14 cellular contexts compared by ENCODE assay signal in genomic region chr2:55581435-55581834, GRCh38. TPM values are rescaled to one million over a fixed set of nuclear protein-coding genes. Genes with fewer than 3 reads are reported as not detected.
DNase-seq lines count a peak whose midpoint lies in the region; ATAC-seq, FAIRE-seq and TF ChIP-seq lines count a peak whose summit lies in the region.
"Had no signal": no experiment of that assay in that cellular context is flagged by ENCODE, and none has a peak within 500 bp of the region (broad histone marks: within the 10 kb centered on the region; RNA-seq: fewer than 3 reads in every experiment).

No MANE protein-coding gene starts in this region.

- peak overlapping the region in 6 of 8 donors; percentile 61 to 90 (median 75) for H3K27ac Mint-ChIP-seq in CD8-positive, alpha-beta memory T cell
- no peak overlapping the region for H3K27ac Mint-ChIP-seq in GM23338
- peak overlapping the region; percentile 34 to 80 (median 66) for H3K27ac Mint-ChIP-seq in naive thymus-derived CD8-positive, alpha-beta T cell
- H3K27ac Mint-ChIP-seq: activated T-helper 1 cell treated with anti-CD3 and anti-CD28 coated beads, Interleukin-12 subunit alpha, Interleukin-12 subunit beta, Interleukin-2, Interleukin-4 antibody, amounts not matched to agents 30 ng/mL and 10 ng/mL and 1 ng/mL, durations not matched to agents 14 hours and 24 hours and 36 hours; T-helper 1 cell treated with Interleukin-12 subunit alpha and Interleukin-12 subunit beta and Interleukin-4 antibody, amounts not matched to agents 30 μg/mL and 1 μg/mL, for 36 hours had no signal

- no peaks in the 10 kb centered on the region for H3F3A ChIP-seq in GM23338 (replicated peaks; ENCODE audit: low read depth)

- H2AFZ ChIP-seq in GM23338, result no peak overlapping the region

- H3K36me3 Mint-ChIP-seq in CD8-positive, alpha-beta memory T cell, result peaks cover 4 to 78% (median 15%) of the 10 kb centered on the region in 3 donors
- H3K36me3 Mint-ChIP-seq in GM23338 (ENCODE audit: low read depth), result peaks cover 26% of the 10 kb centered on the region; the same call in 2 of the 3 replicates
- H3K36me3 Mint-ChIP-seq in naive thymus-derived CD8-positive, alpha-beta T cell, result peaks cover 10 to 80% (median 26%) of the 10 kb centered on the region in 3 donors

- no peaks in the 10 kb centered on the region for H3K9me3 ChIP-seq in CD8-positive, alpha-beta memory T cell (ENCODE audit: low read length)
- H3K9me3 ChIP-seq in pancreas (no peaks in the 10 kb centered on the region), esophagus squamous epithelium (no peaks in the 10 kb centered on the region)

- H4K20me1 ChIP-seq in GM23338 (replicated peaks; ENCODE audit: insufficient read depth), result no peaks in the 10 kb centered on the region

- intact Hi-C loops in pancreas (cut with DNase I) (no loop called here), esophagus squamous epithelium (cut with DNase I) (no loop called here)

- WGBS in pancreas, 2 donors, result 88 to 93% methylated on average over 3 of the region's 3 CpGs
- 90 to 100% methylated on average over 3 of the region's 3 CpGs for WGBS in esophagus squamous epithelium, 2 donors

- no peaks in the 10 kb centered on the region for H3K9me3 Mint-ChIP-seq in CD8-positive, alpha-beta memory T cell
- H3K9me3 Mint-ChIP-seq in GM23338, result no peaks in the 10 kb centered on the region
- H3K9me3 Mint-ChIP-seq in naive thymus-derived CD8-positive, alpha-beta T cell, result no peaks in the 10 kb centered on the region
- H3K9me3 Mint-ChIP-seq: activated T-helper 1 cell treated with anti-CD3 and anti-CD28 coated beads, Interleukin-12 subunit alpha, Interleukin-12 subunit beta, Interleukin-2, Interleukin-4 antibody, amounts not matched to agents 30 ng/mL and 10 ng/mL and 1 ng/mL, durations not matched to agents 14 hours and 24 hours and 36 hours; T-helper 1 cell treated with Interleukin-12 subunit alpha and Interleukin-12 subunit beta and Interleukin-4 antibody, amounts not matched to agents 30 μg/mL and 1 μg/mL, for 36 hours had no signal

- ATAC-seq in GM23338, result no peak
- no peak for ATAC-seq in naive thymus-derived CD8-positive, alpha-beta T cell
- ATAC-seq in pancreas, result no peak
- ATAC-seq: left ventricle myocardium superior had no signal

- no peak for TF ChIP-seq POLR2A in esophagus squamous epithelium (IDR thresholded peaks at IDR 0.05)

- TF ChIP-seq CTCF in GM23338 (conservative IDR thresholded peaks at IDR 0.05; ENCODE audit: low read depth in 2 of 2) (peak; percentile 70 to 84), astrocyte of the spinal cord (IDR thresholded peaks at IDR 0.05; ENCODE audit: low read depth, low read length) (peak; percentile 36), pancreas (IDR thresholded peaks at IDR 0.05) (no peak), esophagus squamous epithelium (IDR thresholded peaks at IDR 0.05) (peak in 1 of 6 experiments; percentile 4)

- H3K4me3 ChIP-seq in CD8-positive, alpha-beta memory T cell (ENCODE audit: low read length), result no peak overlapping the region
- H3K4me3 ChIP-seq in GM23338 (no peak overlapping the region), astrocyte of the spinal cord (ENCODE audit: low read depth, low read length) (no peak overlapping the region), pancreas (no peak overlapping the region), esophagus squamous epithelium (no peak overlapping the region)

- H3K4me2 ChIP-seq in GM23338, result no peak overlapping the region

- in situ Hi-C loops in astrocyte of the spinal cord (cut with HindIII; ENCODE audit: low sequenced_read_pairs), result no loop called here
- in situ Hi-C loops in G401 (cut with HindIII; ENCODE audit: low sequenced_read_pairs), result no loop called here

- H3K9me2 ChIP-seq in GM23338 (ENCODE audit: insufficient read depth), result no peaks in the 10 kb centered on the region

- H3K27ac ChIP-seq in CD8-positive, alpha-beta memory T cell (ENCODE audit: low read depth, low read length), result no peak overlapping the region
- H3K27ac ChIP-seq in GM23338 (ENCODE audit: low read depth) (no peak overlapping the region), pancreas (no peak overlapping the region), esophagus squamous epithelium (peak overlapping the region in 1 of 4 donors; percentile 22)
- H3K27ac ChIP-seq: HL-60 had no signal

- CTCF ChIA-PET in CD8-positive, alpha-beta memory T cell (lab: Charles Lee), result no interaction called here

- H3K36me3 ChIP-seq in CD8-positive, alpha-beta memory T cell (ENCODE audit: insufficient read depth, low read length), result peaks cover 18% of the 10 kb centered on the region
- H3K36me3 ChIP-seq in GM23338 (ENCODE audit: insufficient read depth) (peaks cover 11% of the 10 kb centered on the region; the same call in 1 of the 2 replicates), pancreas (peaks cover 0 to 12% (median 9%) of the 10 kb centered on the region in 3 donors), esophagus squamous epithelium (peaks cover 0 to 93% (median 13%) of the 10 kb centered on the region in 3 donors)

- no peaks in the 10 kb centered on the region for H3K27me3 Mint-ChIP-seq in CD8-positive, alpha-beta memory T cell
- H3K27me3 Mint-ChIP-seq in GM23338 (ENCODE audit: insufficient read depth, low read depth, poor library complexity), result no peaks in the 10 kb centered on the region
- no peaks in the 10 kb centered on the region for H3K27me3 Mint-ChIP-seq in naive thymus-derived CD8-positive, alpha-beta T cell

- H3K79me2 ChIP-seq in GM23338 (replicated peaks; ENCODE audit: insufficient read depth), result no peaks in the 10 kb centered on the region

- peaks cover 20 to 42% (median 32%) of the 10 kb centered on the region in 3 donors for H3K4me1 Mint-ChIP-seq in CD8-positive, alpha-beta memory T cell
- no peaks in the 10 kb centered on the region; the same call in 2 of the 3 replicates for H3K4me1 Mint-ChIP-seq in GM23338
- H3K4me1 Mint-ChIP-seq in naive thymus-derived CD8-positive, alpha-beta T cell, result peaks cover 5 to 24% (median 12%) of the 10 kb centered on the region in 4 donors

- POLR2A ChIA-PET in CD8-positive, alpha-beta memory T cell (lab: Charles Lee), result no interaction called here
- POLR2A ChIA-PET in naive thymus-derived CD8-positive, alpha-beta T cell (lab: Charles Lee), result no interaction called here

- no peak for DNase-seq in CD8-positive, alpha-beta memory T cell
- DNase-seq in GM23338 (ENCODE audit: low spot score) (peak; percentile 65), astrocyte of the spinal cord (ENCODE audit: low read depth, low spot score) (no peak), pancreas (no peak), esophagus squamous epithelium (lab: John Stamatoyannopoulos, UW) (no peak), G401 (ENCODE audit: low spot score) (no peak), NK-92 (lab: John Stamatoyannopoulos, UW; ENCODE audit: unreplicated experiment) (no peak)
- DNase-seq in naive thymus-derived CD8-positive, alpha-beta T cell, result peak in 1 of 10 donors; percentile 5
- DNase-seq: left ventricle myocardium superior; NCI-H2081 treated with DMSO at 0.1 percent for 48 hours; stimulated activated CD4-positive, alpha-beta T cell treated with anti-CD3 and anti-CD28 coated beads, Interleukin-12 subunit alpha, Interleukin-12 subunit beta, amount 100 ng/mL, for 4 hours had no signal

- FAIRE-seq in pancreas (lab: Jason Lieb, UNC), result no peak

- peak overlapping the region in 1 of 7 donors; percentile 23 for H3K4me3 Mint-ChIP-seq in CD8-positive, alpha-beta memory T cell
- no peak overlapping the region for H3K4me3 Mint-ChIP-seq in GM23338
- no peak overlapping the region for H3K4me3 Mint-ChIP-seq in naive thymus-derived CD8-positive, alpha-beta T cell
- H3K4me3 Mint-ChIP-seq: activated T-helper 1 cell treated with anti-CD3 and anti-CD28 coated beads, Interleukin-12 subunit alpha, Interleukin-12 subunit beta, Interleukin-2, Interleukin-4 antibody, amounts not matched to agents 30 ng/mL and 10 ng/mL and 1 ng/mL, durations not matched to agents 14 hours and 24 hours and 36 hours; T-helper 1 cell treated with Interleukin-12 subunit alpha and Interleukin-12 subunit beta and Interleukin-4 antibody, amounts not matched to agents 30 μg/mL and 1 μg/mL, for 36 hours had no signal

- H3K27me3 ChIP-seq in CD8-positive, alpha-beta memory T cell (ENCODE audit: insufficient read depth, low read length, poor library complexity, severe bottlenecking), result no peaks in the 10 kb centered on the region
- H3K27me3 ChIP-seq in GM23338 (ENCODE audit: insufficient read depth) (no peaks in the 10 kb centered on the region), pancreas (no peaks in the 10 kb centered on the region), esophagus squamous epithelium (no peaks in the 10 kb centered on the region)

- H3K4me1 ChIP-seq in CD8-positive, alpha-beta memory T cell (ENCODE audit: insufficient read depth, low read length), result no peaks in the 10 kb centered on the region
- H3K4me1 ChIP-seq in GM23338 (ENCODE audit: insufficient read depth) (no peaks in the 10 kb centered on the region), pancreas (peaks cover 0 to 11% (median 0%) of the 10 kb centered on the region in 3 donors), esophagus squamous epithelium (peaks cover 0 to 14% (median 6%) of the 10 kb centered on the region in 3 donors)

TF ChIP-seq in GM23338, 12 proteins besides CTCF, POLR2A, EP300 and RAD21 (continues in another document):
- no peak for TF ChIP-seq CREB1 (CRISPR knock-in tag; IDR thresholded peaks at IDR 0.05; ENCODE audit: low read depth)
- no peak for TF ChIP-seq POLR2AphosphoS5 (IDR thresholded peaks at IDR 0.05; ENCODE audit: low read depth)
- no peak for TF ChIP-seq EZH2phosphoT487 (IDR thresholded peaks at IDR 0.05; ENCODE audit: unreplicated experiment)

RNA-seq across cellular contexts. Expression of gene PPP4R3B, which starts 36.0 kb away (rescaled TPM):
- 10 to 100 TPM; 83.0 to 94.0 TPM for total RNA-seq in CD8-positive, alpha-beta memory T cell
- 87.4 TPM for polyA plus RNA-seq in CD8-positive, alpha-beta memory T cell
- 48.5 and 56.6 TPM in 2 replicates for total RNA-seq in GM23338 (2014; rRNA removed; shearing (Covaris generic))
- polyA plus RNA-seq in GM23338 (2016; fragmentation: Nextera tagmentation; extraction: Ambion mirVana) (21.8 and 25.6 TPM in 2 replicates), pancreas (10 to 100 TPM; 13.7 to 29.3 TPM)
- 100 to 1,000 TPM; 117 to 118 TPM for total RNA-seq in naive thymus-derived CD8-positive, alpha-beta T cell
- polyA plus RNA-seq in naive thymus-derived CD8-positive, alpha-beta T cell, result 10 to 100 TPM; 59.2 to 75.2 (median 66.3) TPM
- total RNA-seq in pancreas (10 to 100 TPM; 32.4 to 59.1 (median 40.8) TPM), esophagus squamous epithelium (10 to 100 TPM; 30.6 to 71.3 (median 52.6) TPM)
- total RNA-seq in G401 (2014; rRNA removed; shearing (Covaris generic)), result 14.7 and 24.2 TPM in 2 replicates

Comparison
In these comparisons a context has a peak if more than half of its experiments do, and no peak if none do; other contexts are left out.
1. CTCF ChIP-seq: peak in GM23338 (2 of 2) and astrocyte of the spinal cord (single experiment); none in pancreas (0 of 4).